21 cellular contexts compared by ENCODE assay signal in genomic region chr15:48888836-48889235, GRCh38. TPM values are rescaled to one million over a fixed set of nuclear protein-coding genes. Genes with fewer than 3 reads are reported as not detected.
DNase-seq lines count a peak whose midpoint lies in the region; ATAC-seq and TF ChIP-seq lines count a peak whose summit lies in the region.
"Had no signal": no experiment of that assay in that cellular context is flagged by ENCODE, and none has a peak within 500 bp of the region (broad histone marks: within the 10 kb centered on the region; RNA-seq: fewer than 3 reads in every experiment).

No MANE protein-coding gene starts in this region.

- H3K4me3 ChIP-seq in left ventricle myocardium inferior (no peak overlapping the region), tibial nerve (no peak overlapping the region)
- H3K4me3 ChIP-seq: upper lobe of left lung had no signal

- CTCF ChIA-PET in activated CD8-positive, alpha-beta T cell treated with anti-CD3 and anti-CD28 coated beads for 36 hours (lab: Charles Lee): interaction anchor here (0.9 kb wide), 1 partner anchor 27 kb away, joined by 3 read pairs; no protein-coding TSS in a partner anchor

- H3K9me3 ChIP-seq in left ventricle myocardium inferior (replicated peaks): no peaks in the 10 kb centered on the region
- H3K9me3 ChIP-seq in tibial nerve: no peaks in the 10 kb centered on the region
- H3K9me3 ChIP-seq: Caco-2, upper lobe of left lung had no signal

- TF ChIP-seq CTCF in left ventricle myocardium inferior (IDR thresholded peaks at IDR 0.05; ENCODE audit: borderline replicate concordance) (no peak), tibial nerve (IDR thresholded peaks at IDR 0.05) (no peak)
- no peak for TF ChIP-seq CTCF in activated CD8-positive, alpha-beta T cell treated with anti-CD3 and anti-CD28 coated beads for 36 hours (IDR thresholded peaks at IDR 0.05)

- H3K36me3 ChIP-seq in left ventricle myocardium inferior: no peaks in the 10 kb centered on the region
- H3K36me3 ChIP-seq in tibial nerve: no peaks in the 10 kb centered on the region
- H3K36me3 ChIP-seq: upper lobe of left lung had no signal

- POLR2A ChIA-PET in activated CD8-positive, alpha-beta T cell treated with anti-CD3 and anti-CD28 coated beads for 36 hours (lab: Charles Lee): no interaction called here

- no peak overlapping the region for H3K27ac Mint-ChIP-seq in activated CD8-positive, alpha-beta T cell treated with anti-CD3 and anti-CD28 coated beads for 36 hours
- H3K27ac Mint-ChIP-seq: activated CD4-positive, alpha-beta memory T cell treated with anti-CD3 and anti-CD28 coated beads for 36 hours; nephron had no signal

- H3K36me3 Mint-ChIP-seq in activated CD8-positive, alpha-beta T cell treated with anti-CD3 and anti-CD28 coated beads for 36 hours (ENCODE audit: low read depth): no peaks in the 10 kb centered on the region
- H3K36me3 Mint-ChIP-seq: activated CD4-positive, alpha-beta memory T cell treated with anti-CD3 and anti-CD28 coated beads for 36 hours had no signal

- peaks cover 27% of the 10 kb centered on the region for H3K27me3 Mint-ChIP-seq in activated CD8-positive, alpha-beta T cell treated with anti-CD3 and anti-CD28 coated beads for 36 hours

- H3K4me1 Mint-ChIP-seq in activated CD8-positive, alpha-beta T cell treated with anti-CD3 and anti-CD28 coated beads for 36 hours (ENCODE audit: low read depth): peaks cover 4% of the 10 kb centered on the region

- no peaks in the 10 kb centered on the region for H3K9me3 Mint-ChIP-seq in activated CD8-positive, alpha-beta T cell treated with anti-CD3 and anti-CD28 coated beads for 36 hours
- H3K9me3 Mint-ChIP-seq: activated CD4-positive, alpha-beta memory T cell treated with anti-CD3 and anti-CD28 coated beads for 36 hours; nephron had no signal

- ATAC-seq in HG02798 (IDR thresholded peaks at IDR 0.05; ENCODE audit: poor library complexity, unreplicated experiment): peak; percentile 4
- ATAC-seq in activated CD8-positive, alpha-beta T cell treated with anti-CD3 and anti-CD28 coated beads for 36 hours: no peak
- ATAC-seq in left lobe of liver: no peak
- ATAC-seq in HG03095 (IDR thresholded peaks at IDR 0.05; ENCODE audit: unreplicated experiment): no peak
- ATAC-seq: HCT116 had no signal

- H3K27me3 ChIP-seq in left ventricle myocardium inferior (ENCODE audit: low read depth) (no peaks in the 10 kb centered on the region), tibial nerve (no peaks in the 10 kb centered on the region)
- H3K27me3 ChIP-seq: upper lobe of left lung had no signal

- TF ChIP-seq EP300 in tibial nerve (IDR thresholded peaks at IDR 0.05): no peak

- no peaks in the 10 kb centered on the region for H3K4me1 ChIP-seq in left ventricle myocardium inferior
- peaks cover 0 to 21% (median 0%) of the 10 kb centered on the region in 4 donors for H3K4me1 ChIP-seq in tibial nerve
- H3K4me1 ChIP-seq: Caco-2, upper lobe of left lung had no signal

- WGBS in tibial nerve, 2 donors: 39 to 45% methylated on average over 1 of the region's 1 CpG

- TF ChIP-seq POLR2A in tibial nerve (IDR thresholded peaks at IDR 0.05): no peak

- DNase-seq in astrocyte of the hippocampus (ENCODE audit: low read depth, low spot score) (peak; percentile 4), left ventricle myocardium inferior (no peak), tibial nerve (ENCODE audit: low spot score in 2 of 2) (no peak), left lobe of liver (ENCODE audit: low spot score) (no peak)
- DNase-seq in activated CD8-positive, alpha-beta T cell treated with anti-CD3 and anti-CD28 coated beads for 36 hours: no peak
- DNase-seq: Caco-2; caudate nucleus; effector CD4-positive, alpha-beta T cell; islet precursor cell; KG1; mesendoderm; NCI-H2029 treated with DMSO at 0.1 percent for 48 hours; NCI-H510A; stimulated activated naive CD8-positive, alpha-beta T cell treated with anti-CD3 and anti-CD28 coated beads, Interleukin-15, Interleukin-2, amounts not matched to agents 100 U/mL and 50 U/mL, for 24 hours had no signal

- H3K27ac ChIP-seq in left ventricle myocardium inferior (replicated peaks): peak overlapping the region; percentile 44
- H3K27ac ChIP-seq in tibial nerve: peak overlapping the region in 3 of 4 donors; percentile 54 to 95 (median 78)
- H3K27ac ChIP-seq: upper lobe of left lung, VCaP had no signal

- intact Hi-C loops in left ventricle myocardium inferior (cut with micrococcal nuclease): no loop called here
- intact Hi-C loops in activated CD8-positive, alpha-beta T cell treated with anti-CD3 and anti-CD28 coated beads for 36 hours (cut with micrococcal nuclease): no loop called here

- no peak overlapping the region for H3K4me3 Mint-ChIP-seq in activated CD8-positive, alpha-beta T cell treated with anti-CD3 and anti-CD28 coated beads for 36 hours
- H3K4me3 Mint-ChIP-seq: activated CD4-positive, alpha-beta memory T cell treated with anti-CD3 and anti-CD28 coated beads for 36 hours; nephron had no signal

RNA-seq across cellular contexts. Expression of gene EID1, which starts 10.9 kb away (rescaled TPM):
- 227 TPM for total RNA-seq in left ventricle myocardium inferior
- total RNA-seq in tibial nerve: 100 to 1,000 TPM; 242 to 458 (median 311) TPM
- 10 to 100 TPM; 78.3 to 80.5 TPM for total RNA-seq in activated CD8-positive, alpha-beta T cell treated with anti-CD3 and anti-CD28 coated beads for 36 hours
- total RNA-seq in left lobe of liver: 46.1 TPM
